15 cellular contexts compared by ENCODE assay signal in genomic region chr20:60170116-60170515, GRCh38.
"Had no signal": no experiment of that assay in that cellular context is flagged by ENCODE, and none has a peak within 500 bp of the region (broad histone marks: within the 10 kb centered on the region; RNA-seq: fewer than 3 reads in every experiment).

No MANE protein-coding gene starts in this region.

- H3K27me3 Mint-ChIP-seq: activated naive CD4-positive, alpha-beta T cell treated with anti-CD3 and anti-CD28 coated beads, Interleukin-2, amount 50 U/mL, for 24 hours had no signal

- H3K9me3 ChIP-seq: neutrophil, tibial artery, uterus had no signal

- H3K27ac ChIP-seq: neutrophil, tibial artery, uterus, WERI-Rb-1 had no signal

- H3K27ac Mint-ChIP-seq: activated CD8-positive, alpha-beta T cell treated with anti-CD3 and anti-CD28 coated beads, Interleukin-2, amount 10 ng/mL, durations not matched to agents 7 days and 5 days; activated naive CD4-positive, alpha-beta T cell treated with anti-CD3 and anti-CD28 coated beads, Interleukin-2, amount 50 U/mL, for 24 hours; naive thymus-derived CD4-positive, alpha-beta T cell; T-helper 2 cell treated with Interferon-gamma antibody and Interleukin-4, amounts not matched to agents 5 μg/mL and 100 μg/mL, for 36 hours had no signal

- DNase-seq: activated CD4-positive, alpha-beta T cell treated with anti-CD3 and anti-CD28 coated beads for 48 hours; activated CD8-positive, alpha-beta memory T cell treated with anti-CD3 and anti-CD28 coated beads, Interleukin-2, amount 50 U/mL, for 4 hours; activated CD8-positive, alpha-beta T cell treated with anti-CD3 and anti-CD28 coated beads, Interleukin-2, amount 10 ng/mL, durations not matched to agents 7 days and 5 days; activated effector memory CD4-positive, alpha-beta T cell treated with anti-CD3 and anti-CD28 coated beads, Interleukin-2, amount 50 U/mL, for 16 hours; activated T-cell treated with anti-CD3 and anti-CD28 coated beads, Interleukin-2, amount 50 U/mL, for 48 hours; left cardiac atrium; naive thymus-derived CD4-positive, alpha-beta T cell; retina; stimulated activated naive CD4-positive, alpha-beta T cell; tibial artery; uterus; WERI-Rb-1 had no signal

- H3K36me3 ChIP-seq: tibial artery, uterus, WERI-Rb-1 had no signal

- H3K4me1 Mint-ChIP-seq: activated naive CD4-positive, alpha-beta T cell treated with anti-CD3 and anti-CD28 coated beads, Interleukin-2, amount 50 U/mL, for 24 hours had no signal

- H3K4me1 ChIP-seq: tibial artery, uterus had no signal

- H3K27me3 ChIP-seq: neutrophil, tibial artery, uterus had no signal

- H3K4me3 Mint-ChIP-seq: activated CD8-positive, alpha-beta T cell treated with anti-CD3 and anti-CD28 coated beads, Interleukin-2, amount 10 ng/mL, durations not matched to agents 7 days and 5 days; activated naive CD4-positive, alpha-beta T cell treated with anti-CD3 and anti-CD28 coated beads, Interleukin-2, amount 50 U/mL, for 24 hours; naive thymus-derived CD4-positive, alpha-beta T cell; T-helper 2 cell treated with Interferon-gamma antibody and Interleukin-4, amounts not matched to agents 5 μg/mL and 100 μg/mL, for 36 hours had no signal

- H3K9me3 Mint-ChIP-seq: activated naive CD4-positive, alpha-beta T cell treated with anti-CD3 and anti-CD28 coated beads, Interleukin-2, amount 50 U/mL, for 24 hours; T-helper 2 cell treated with Interferon-gamma antibody and Interleukin-4, amounts not matched to agents 5 μg/mL and 100 μg/mL, for 36 hours had no signal

- H3K4me3 ChIP-seq: tibial artery, uterus had no signal

- H3K36me3 Mint-ChIP-seq: activated naive CD4-positive, alpha-beta T cell treated with anti-CD3 and anti-CD28 coated beads, Interleukin-2, amount 50 U/mL, for 24 hours had no signal
